13 cellular contexts compared by ENCODE assay signal in genomic region chr10:70559861-70560260, GRCh38. TPM values are rescaled to one million over a fixed set of nuclear protein-coding genes. Genes with fewer than 3 reads are reported as not detected.
DNase-seq lines count a peak whose midpoint lies in the region; ATAC-seq and TF ChIP-seq lines count a peak whose summit lies in the region.
"Had no signal": no experiment of that assay in that cellular context is flagged by ENCODE, and none has a peak within 500 bp of the region (broad histone marks: within the 10 kb centered on the region; RNA-seq: fewer than 3 reads in every experiment).

No MANE protein-coding gene starts in this region.

- no peaks in the 10 kb centered on the region for H3K27me3 ChIP-seq in MG63
- H3K27me3 ChIP-seq: SJSA1 had no signal

- no peaks in the 10 kb centered on the region for H3K9me3 Mint-ChIP-seq in stimulated activated naive CD8-positive, alpha-beta T cell treated with anti-CD3 and anti-CD28 coated beads, Interleukin-15, Interleukin-2, amounts not matched to agents 100 ng/mL and 50 ng/mL, for 24 hours
- H3K9me3 Mint-ChIP-seq in stimulated activated naive CD8-positive, alpha-beta T cell treated with anti-CD3 and anti-CD28 coated beads, Interleukin-15, amount 100 ng/mL, for 72 hours = no peaks in the 10 kb centered on the region
- no peaks in the 10 kb centered on the region for H3K9me3 Mint-ChIP-seq in activated T-helper 17 cell treated with anti-CD3 and anti-CD28 coated beads, Interleukin-2, amount 50 U/mL, for 72 hours
- no peaks in the 10 kb centered on the region for H3K9me3 Mint-ChIP-seq in mesothelial cell of epicardium
- H3K9me3 Mint-ChIP-seq: nephron progenitor cell had no signal

- peaks cover 45% of the 10 kb centered on the region for H3K4me1 Mint-ChIP-seq in stimulated activated naive CD8-positive, alpha-beta T cell treated with anti-CD3 and anti-CD28 coated beads, Interleukin-15, Interleukin-2, amounts not matched to agents 100 ng/mL and 50 ng/mL, for 24 hours (ENCODE audit: low read depth)
- peaks cover 44% of the 10 kb centered on the region for H3K4me1 Mint-ChIP-seq in stimulated activated naive CD8-positive, alpha-beta T cell treated with anti-CD3 and anti-CD28 coated beads, Interleukin-15, amount 100 ng/mL, for 72 hours
- H3K4me1 Mint-ChIP-seq in activated T-helper 17 cell treated with anti-CD3 and anti-CD28 coated beads, Interleukin-2, amount 50 U/mL, for 72 hours = peaks cover 11% of the 10 kb centered on the region
- H3K4me1 Mint-ChIP-seq in mesothelial cell of epicardium = peaks cover 40% of the 10 kb centered on the region

- TF ChIP-seq CTCF in mesothelial cell of epicardium (IDR thresholded peaks at IDR 0.05; ENCODE audit: unreplicated experiment) = no peak

- H3K27ac Mint-ChIP-seq in stimulated activated naive CD8-positive, alpha-beta T cell treated with anti-CD3 and anti-CD28 coated beads, Interleukin-15, Interleukin-2, amounts not matched to agents 100 ng/mL and 50 ng/mL, for 24 hours = peak overlapping the region; percentile 76
- H3K27ac Mint-ChIP-seq in stimulated activated naive CD8-positive, alpha-beta T cell treated with anti-CD3 and anti-CD28 coated beads, Interleukin-15, amount 100 ng/mL, for 72 hours = no peak overlapping the region
- H3K27ac Mint-ChIP-seq in activated T-helper 17 cell treated with anti-CD3 and anti-CD28 coated beads, Interleukin-2, amount 50 U/mL, for 72 hours = peak overlapping the region; percentile 58
- peak overlapping the region; percentile 86 for H3K27ac Mint-ChIP-seq in mesothelial cell of epicardium

- no peaks in the 10 kb centered on the region for H3K36me3 Mint-ChIP-seq in stimulated activated naive CD8-positive, alpha-beta T cell treated with anti-CD3 and anti-CD28 coated beads, Interleukin-15, Interleukin-2, amounts not matched to agents 100 ng/mL and 50 ng/mL, for 24 hours (ENCODE audit: low read depth)
- no peaks in the 10 kb centered on the region for H3K36me3 Mint-ChIP-seq in activated T-helper 17 cell treated with anti-CD3 and anti-CD28 coated beads, Interleukin-2, amount 50 U/mL, for 72 hours (ENCODE audit: low read depth)
- H3K36me3 Mint-ChIP-seq in mesothelial cell of epicardium = no peaks in the 10 kb centered on the region

- H3K4me3 Mint-ChIP-seq in stimulated activated naive CD8-positive, alpha-beta T cell treated with anti-CD3 and anti-CD28 coated beads, Interleukin-15, Interleukin-2, amounts not matched to agents 100 ng/mL and 50 ng/mL, for 24 hours = no peak overlapping the region
- H3K4me3 Mint-ChIP-seq in stimulated activated naive CD8-positive, alpha-beta T cell treated with anti-CD3 and anti-CD28 coated beads, Interleukin-15, amount 100 ng/mL, for 72 hours = no peak overlapping the region
- peak overlapping the region; percentile 68 for H3K4me3 Mint-ChIP-seq in activated T-helper 17 cell treated with anti-CD3 and anti-CD28 coated beads, Interleukin-2, amount 50 U/mL, for 72 hours
- no peak overlapping the region for H3K4me3 Mint-ChIP-seq in mesothelial cell of epicardium

- H3K36me3 ChIP-seq in MG63 = no peaks in the 10 kb centered on the region
- H3K36me3 ChIP-seq: SJSA1, thoracic aorta had no signal

- DNase-seq in stimulated activated naive CD8-positive, alpha-beta T cell treated with anti-CD3 and anti-CD28 coated beads, Interleukin-15, amount 100 ng/mL, for 72 hours = no peak
- no peak for DNase-seq in mesothelial cell of epicardium (ENCODE audit: low spot score in 2 of 2, unreplicated experiment in 2 of 2)
- no peak for DNase-seq in GM03348 (ENCODE audit: low spot score)
- no peak for DNase-seq in HPDE6-E6E7 (ENCODE audit: extremely low spot score)
- no peak for DNase-seq in MG63

- no peak overlapping the region for H3K4me3 ChIP-seq in MG63
- H3K4me3 ChIP-seq: SJSA1 had no signal

- no peaks in the 10 kb centered on the region for H3K9me3 ChIP-seq in MG63
- H3K9me3 ChIP-seq: SJSA1, thoracic aorta had no signal

- ATAC-seq in stimulated activated naive CD8-positive, alpha-beta T cell treated with anti-CD3 and anti-CD28 coated beads, Interleukin-15, amount 100 ng/mL, for 72 hours = no peak
- no peak for ATAC-seq in activated T-helper 17 cell treated with anti-CD3 and anti-CD28 coated beads, Interleukin-2, amount 50 U/mL, for 72 hours (replicated peaks)
- no peak for ATAC-seq in GM19467 (IDR thresholded peaks at IDR 0.05; ENCODE audit: unreplicated experiment)

- H3K27me3 Mint-ChIP-seq in stimulated activated naive CD8-positive, alpha-beta T cell treated with anti-CD3 and anti-CD28 coated beads, Interleukin-15, Interleukin-2, amounts not matched to agents 100 ng/mL and 50 ng/mL, for 24 hours = no peaks in the 10 kb centered on the region
- no peaks in the 10 kb centered on the region for H3K27me3 Mint-ChIP-seq in stimulated activated naive CD8-positive, alpha-beta T cell treated with anti-CD3 and anti-CD28 coated beads, Interleukin-15, amount 100 ng/mL, for 72 hours
- no peaks in the 10 kb centered on the region for H3K27me3 Mint-ChIP-seq in activated T-helper 17 cell treated with anti-CD3 and anti-CD28 coated beads, Interleukin-2, amount 50 U/mL, for 72 hours
- H3K27me3 Mint-ChIP-seq in mesothelial cell of epicardium (ENCODE audit: low read depth) = no peaks in the 10 kb centered on the region

RNA-seq across cellular contexts. Expression of gene PRF1, which starts 42.7 kb away (rescaled TPM):
- 10 to 100 TPM; 22.5 to 28.5 TPM for total RNA-seq in activated T-helper 17 cell treated with anti-CD3 and anti-CD28 coated beads, Interleukin-2, amount 50 U/mL, for 72 hours
- 0.13 to 0.20 TPM in 2 of 3 replicates, not detected in the other for total RNA-seq in mesothelial cell of epicardium
- total RNA-seq in MG63 (2014; rRNA removed; shearing (Covaris generic); ENCODE audit: low replicate concordance) = not detected in 2 replicates
- total RNA-seq: foreskin keratinocyte, MCF 10A, SJSA1 had no signal

Comparison
In these comparisons a context has a peak if more than half of its experiments do, and no peak if none do; other contexts are left out.
1. H3K27ac Mint-ChIP-seq: peak in stimulated activated naive CD8-positive, alpha-beta T cell treated with anti-CD3 and anti-CD28 coated beads, Interleukin-15, Interleukin-2, amounts not matched to agents 100 ng/mL and 50 ng/mL, for 24 hours (single experiment), activated T-helper 17 cell treated with anti-CD3 and anti-CD28 coated beads, Interleukin-2, amount 50 U/mL, for 72 hours (single experiment) and mesothelial cell of epicardium (single experiment); none in stimulated activated naive CD8-positive, alpha-beta T cell treated with anti-CD3 and anti-CD28 coated beads, Interleukin-15, amount 100 ng/mL, for 72 hours (0 of 2).
2. RNA of gene PRF1, which starts 42.7 kb away (total RNA-seq): 22.5 to 28.5 TPM in activated T-helper 17 cell treated with anti-CD3 and anti-CD28 coated beads, Interleukin-2, amount 50 U/mL, for 72 hours; 0.13 to 0.20 TPM in mesothelial cell of epicardium and not detected in MG63; every median in the first group is over 10 times any median in the second.